Comparison of ENCODE assay signal across 8 cellular contexts in the genomic region with DNA sequence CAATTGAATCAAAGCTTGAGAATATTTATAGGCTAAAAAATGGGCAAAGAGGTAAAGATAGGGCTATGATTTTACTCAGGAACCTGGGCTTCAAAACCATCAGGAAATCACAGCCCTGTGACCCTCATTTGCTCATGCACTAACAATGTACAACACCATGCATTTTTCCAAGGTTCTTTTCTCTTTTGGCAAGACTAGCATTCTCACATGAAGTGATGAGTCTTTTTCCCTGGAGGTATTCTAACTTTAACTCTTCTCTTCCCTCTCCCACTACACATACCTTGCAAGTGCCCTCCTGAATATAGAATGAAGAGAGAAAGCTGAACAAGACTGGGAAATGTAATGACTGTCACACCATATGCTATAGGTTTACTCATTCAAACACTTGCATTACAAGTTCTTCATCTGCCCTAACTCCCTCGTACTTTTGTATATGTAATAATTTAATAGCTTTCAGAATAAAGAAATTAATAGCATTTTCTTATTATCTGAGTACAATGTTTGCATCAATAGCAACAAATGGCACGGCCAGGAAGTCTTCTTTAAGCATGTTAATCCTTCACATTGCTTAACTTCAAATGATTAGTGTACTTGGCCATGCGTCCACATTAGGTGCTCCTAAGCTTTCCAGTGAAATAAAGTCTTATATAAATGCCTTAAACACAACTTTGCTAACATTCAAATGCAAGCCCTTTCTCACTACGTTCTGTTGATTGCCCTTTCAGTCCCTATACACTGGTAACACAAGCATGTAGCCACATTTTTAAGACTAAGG. TPM values are rescaled to one million over a fixed set of nuclear protein-coding genes. Genes with fewer than 3 reads are reported as not detected.
DNase-seq lines count a peak whose midpoint lies in the region; ATAC-seq and TF ChIP-seq lines count a peak whose summit lies in the region.

No MANE protein-coding gene starts in this region.

- peaks cover 25% of the 10 kb centered on the region for H3K27me3 Mint-ChIP-seq in activated naive CD8-positive, alpha-beta T cell treated with anti-CD3 and anti-CD28 coated beads, Interleukin-2, amount 50 U/mL, for 24 hours

- H3K27me3 ChIP-seq in heart left ventricle (no peaks in the 10 kb centered on the region), left lung (no peaks in the 10 kb centered on the region), uterus (no peaks in the 10 kb centered on the region)

- H3K9me3 Mint-ChIP-seq in activated naive CD8-positive, alpha-beta T cell treated with anti-CD3 and anti-CD28 coated beads, Interleukin-2, amount 50 U/mL, for 24 hours: no peaks in the 10 kb centered on the region

- TF ChIP-seq POLR2A in heart left ventricle (IDR thresholded peaks at IDR 0.05): no peak
- TF ChIP-seq POLR2A in uterus (IDR thresholded peaks at IDR 0.05): no peak

- TF ChIP-seq CTCF in heart left ventricle (IDR thresholded peaks at IDR 0.05) (no peak), left lung (IDR thresholded peaks at IDR 0.05) (no peak), uterus (IDR thresholded peaks at IDR 0.05) (no peak)

- H3K36me3 ChIP-seq in heart left ventricle (no peaks in the 10 kb centered on the region), left lung (no peaks in the 10 kb centered on the region), uterus (no peaks in the 10 kb centered on the region)

- H3K27ac ChIP-seq in heart left ventricle: peak overlapping the region; percentile 74 to 94 (median 92)
- peak overlapping the region; percentile 10 to 93 for H3K27ac ChIP-seq in left lung
- H3K27ac ChIP-seq in uterus: peak overlapping the region; percentile 80 to 84

- H3K4me3 ChIP-seq in heart left ventricle (peak overlapping the region; percentile 65 to 98 (median 83)), left lung (peak overlapping the region in 1 of 2 donors; percentile 69), uterus (peak overlapping the region; percentile 52 to 63)

- H3K4me3 Mint-ChIP-seq in activated naive CD8-positive, alpha-beta T cell treated with anti-CD3 and anti-CD28 coated beads, Interleukin-2, amount 50 U/mL, for 24 hours: peak overlapping the region; percentile 93

- WGBS in heart left ventricle, 4 donors: 27 to 33% (median 30%) methylated on average over 4 of the region's 4 CpGs

- H3K9me3 ChIP-seq in heart left ventricle (no peaks in the 10 kb centered on the region), left lung (no peaks in the 10 kb centered on the region), uterus (no peaks in the 10 kb centered on the region)

- peaks cover 8% of the 10 kb centered on the region for H3K36me3 Mint-ChIP-seq in activated naive CD8-positive, alpha-beta T cell treated with anti-CD3 and anti-CD28 coated beads, Interleukin-2, amount 50 U/mL, for 24 hours (ENCODE audit: low read depth)

- intact Hi-C loops in heart left ventricle (cut with DNase I) (loop anchor here in 7 of 10 donors (5.0 to 10.0 kb wide), 7 partner anchors 78 to 182 kb away; a partner anchor contains a TSS), cardiac septum (cut with DNase I) (loop anchor here (2.0 to 5.0 kb wide), 2 partner anchors 90 to 185 kb away; a partner anchor contains a TSS), left lung (cut with DNase I) (no loop called here), uterus (cut with DNase I; ENCODE audit: low total_unique reads) (no loop called here)

- H3K4me1 Mint-ChIP-seq in activated naive CD8-positive, alpha-beta T cell treated with anti-CD3 and anti-CD28 coated beads, Interleukin-2, amount 50 U/mL, for 24 hours: peaks cover 72% of the 10 kb centered on the region

- ATAC-seq in heart left ventricle: no peak
- no peak for ATAC-seq in activated naive CD8-positive, alpha-beta T cell treated with anti-CD3 and anti-CD28 coated beads, Interleukin-2, amount 50 U/mL, for 24 hours
- no peak for ATAC-seq in left lung

- no peak for DNase-seq in heart left ventricle
- no peak for DNase-seq in cardiac septum (ENCODE audit: low spot score)
- DNase-seq in activated naive CD8-positive, alpha-beta T cell treated with anti-CD3 and anti-CD28 coated beads, Interleukin-2, amount 50 U/mL, for 24 hours: no peak
- no peak for DNase-seq in left lung
- DNase-seq in uterus: no peak
- DNase-seq in NCI-H69 (lab: John Stamatoyannopoulos, UW): no peak
- no peak for DNase-seq in NCI-H2107 (lab: John Stamatoyannopoulos, UW)
- DNase-seq in D341Med (ENCODE audit: low spot score): no peak

- H3K27ac Mint-ChIP-seq in activated naive CD8-positive, alpha-beta T cell treated with anti-CD3 and anti-CD28 coated beads, Interleukin-2, amount 50 U/mL, for 24 hours: peak overlapping the region; percentile 100

- H3K4me1 ChIP-seq in heart left ventricle (peaks cover 0 to 58% (median 21%) of the 10 kb centered on the region in 12 donors), left lung (peaks cover 4 to 49% of the 10 kb centered on the region in 2 donors), uterus (no peaks in the 10 kb centered on the region)

RNA-seq across cellular contexts. Expression of a gene that starts 1.8 kb away (rescaled TPM):
- total RNA-seq in heart left ventricle (100 to 1,000 TPM; 223 to 609 (median 282) TPM), cardiac septum (351 TPM), left lung (10 to 100 TPM; 18.8 to 54.3 TPM), uterus (10 to 100 TPM; 27.2 to 46.4 (median 32.5) TPM)
- 100 to 1,000 TPM in 1 of 2 donors, 10 to 100 TPM in 1; 86.0 to 132 TPM for polyA plus RNA-seq in heart left ventricle

Comparison
In these comparisons a context has a peak if more than half of its experiments do, and no peak if none do; other contexts are left out.
1. intact Hi-C loops: an anchor here in heart left ventricle (5.0 to 10.0 kb wide) and cardiac septum (2.0 to 5.0 kb wide); none called in left lung and uterus.